ENCODE assay signal across 1 cellular context in the genomic region with DNA sequence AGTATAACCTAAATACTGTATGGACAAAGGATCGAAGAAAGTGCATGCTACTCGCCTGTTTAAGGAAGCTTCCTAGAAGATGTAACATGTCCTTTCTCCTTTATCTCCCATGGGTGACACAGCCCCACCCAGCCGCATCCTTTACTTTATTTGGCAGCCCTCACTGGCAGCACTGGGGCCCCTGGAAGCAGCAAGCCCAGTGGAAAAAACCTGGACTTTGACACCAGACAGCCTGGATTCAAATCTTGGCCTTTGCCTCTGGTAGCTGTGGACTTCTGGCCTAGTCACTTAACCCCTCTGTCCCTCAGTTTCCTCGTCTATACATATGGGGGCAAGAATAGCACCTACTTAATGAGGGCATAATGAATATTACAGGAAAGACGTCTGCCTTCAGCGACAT.
TF ChIP-seq lines count a peak whose summit lies in the region.

No MANE protein-coding gene starts in this region.

TF ChIP-seq in liver, 16 proteins besides CTCF, POLR2A, EP300 and RAD21 (continued from another document):
- TF ChIP-seq, protein P1, sequence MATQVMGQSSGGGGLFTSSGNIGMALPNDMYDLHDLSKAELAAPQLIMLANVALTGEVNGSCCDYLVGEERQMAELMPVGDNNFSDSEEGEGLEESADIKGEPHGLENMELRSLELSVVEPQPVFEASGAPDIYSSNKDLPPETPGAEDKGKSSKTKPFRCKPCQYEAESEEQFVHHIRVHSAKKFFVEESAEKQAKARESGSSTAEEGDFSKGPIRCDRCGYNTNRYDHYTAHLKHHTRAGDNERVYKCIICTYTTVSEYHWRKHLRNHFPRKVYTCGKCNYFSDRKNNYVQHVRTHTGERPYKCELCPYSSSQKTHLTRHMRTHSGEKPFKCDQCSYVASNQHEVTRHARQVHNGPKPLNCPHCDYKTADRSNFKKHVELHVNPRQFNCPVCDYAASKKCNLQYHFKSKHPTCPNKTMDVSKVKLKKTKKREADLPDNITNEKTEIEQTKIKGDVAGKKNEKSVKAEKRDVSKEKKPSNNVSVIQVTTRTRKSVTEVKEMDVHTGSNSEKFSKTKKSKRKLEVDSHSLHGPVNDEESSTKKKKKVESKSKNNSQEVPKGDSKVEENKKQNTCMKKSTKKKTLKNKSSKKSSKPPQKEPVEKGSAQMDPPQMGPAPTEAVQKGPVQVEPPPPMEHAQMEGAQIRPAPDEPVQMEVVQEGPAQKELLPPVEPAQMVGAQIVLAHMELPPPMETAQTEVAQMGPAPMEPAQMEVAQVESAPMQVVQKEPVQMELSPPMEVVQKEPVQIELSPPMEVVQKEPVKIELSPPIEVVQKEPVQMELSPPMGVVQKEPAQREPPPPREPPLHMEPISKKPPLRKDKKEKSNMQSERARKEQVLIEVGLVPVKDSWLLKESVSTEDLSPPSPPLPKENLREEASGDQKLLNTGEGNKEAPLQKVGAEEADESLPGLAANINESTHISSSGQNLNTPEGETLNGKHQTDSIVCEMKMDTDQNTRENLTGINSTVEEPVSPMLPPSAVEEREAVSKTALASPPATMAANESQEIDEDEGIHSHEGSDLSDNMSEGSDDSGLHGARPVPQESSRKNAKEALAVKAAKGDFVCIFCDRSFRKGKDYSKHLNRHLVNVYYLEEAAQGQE (IDR thresholded peaks at IDR 0.05), result no peak
- TF ChIP-seq YY1 (IDR thresholded peaks at IDR 0.05) (no peak), SP1 (IDR thresholded peaks at IDR 0.05) (peak; percentile 49), TAF1 (conservative IDR thresholded peaks at IDR 0.05) (no peak), JUND (IDR thresholded peaks at IDR 0.05) (peak in 1 of 2 donors; percentile 32), NR2F2 (IDR thresholded peaks at IDR 0.05) (no peak), FOXA2 (IDR thresholded peaks at IDR 0.05) (no peak), GABPA (IDR thresholded peaks at IDR 0.05 in 1 of 2, conservative IDR thresholded peaks at IDR 0.05 in 1 of 2) (no peak), HNF4A (conservative IDR thresholded peaks at IDR 0.05) (peak; percentile 93 to 98), HNF4G (IDR thresholded peaks at IDR 0.05) (peak; percentile 63), FOXA1 (IDR thresholded peaks at IDR 0.05) (no peak)
- TF ChIP-seq, protein P2, sequence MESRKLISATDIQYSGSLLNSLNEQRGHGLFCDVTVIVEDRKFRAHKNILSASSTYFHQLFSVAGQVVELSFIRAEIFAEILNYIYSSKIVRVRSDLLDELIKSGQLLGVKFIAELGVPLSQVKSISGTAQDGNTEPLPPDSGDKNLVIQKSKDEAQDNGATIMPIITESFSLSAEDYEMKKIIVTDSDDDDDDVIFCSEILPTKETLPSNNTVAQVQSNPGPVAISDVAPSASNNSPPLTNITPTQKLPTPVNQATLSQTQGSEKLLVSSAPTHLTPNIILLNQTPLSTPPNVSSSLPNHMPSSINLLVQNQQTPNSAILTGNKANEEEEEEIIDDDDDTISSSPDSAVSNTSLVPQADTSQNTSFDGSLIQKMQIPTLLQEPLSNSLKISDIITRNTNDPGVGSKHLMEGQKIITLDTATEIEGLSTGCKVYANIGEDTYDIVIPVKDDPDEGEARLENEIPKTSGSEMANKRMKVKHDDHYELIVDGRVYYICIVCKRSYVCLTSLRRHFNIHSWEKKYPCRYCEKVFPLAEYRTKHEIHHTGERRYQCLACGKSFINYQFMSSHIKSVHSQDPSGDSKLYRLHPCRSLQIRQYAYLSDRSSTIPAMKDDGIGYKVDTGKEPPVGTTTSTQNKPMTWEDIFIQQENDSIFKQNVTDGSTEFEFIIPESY (IDR thresholded peaks at IDR 0.05), result no peak
